Comparison of ENCODE assay signal across 24 cellular contexts in genomic region chr22:49664371-49664881, GRCh38.
DNase-seq lines count a peak whose midpoint lies in the region; ATAC-seq and TF ChIP-seq lines count a peak whose summit lies in the region.
"Had no signal": no experiment of that assay in that cellular context is flagged by ENCODE, and none has a peak within 500 bp of the region (broad histone marks: within the 10 kb centered on the region; RNA-seq: fewer than 3 reads in every experiment).

No MANE protein-coding gene starts in this region.

- H3K9me3 Mint-ChIP-seq in activated CD8-positive, alpha-beta memory T cell treated with anti-CD3 and anti-CD28 coated beads, Interleukin-2, amount 10 ng/mL, durations not matched to agents 7 days and 5 days (ENCODE audit: low read depth) = no peaks in the 10 kb centered on the region
- H3K9me3 Mint-ChIP-seq in activated naive CD4-positive, alpha-beta T cell treated with anti-CD3 and anti-CD28 coated beads for 36 hours = no peaks in the 10 kb centered on the region
- H3K9me3 Mint-ChIP-seq: CD4-positive, alpha-beta memory T cell had no signal

- ATAC-seq in activated CD8-positive, alpha-beta memory T cell treated with anti-CD3 and anti-CD28 coated beads, Interleukin-2, amount 10 ng/mL, durations not matched to agents 7 days and 5 days = no peak
- ATAC-seq: gastroesophageal sphincter, GM23338, left colon, PC-3 had no signal

- peaks cover 8% of the 10 kb centered on the region for H3K4me1 Mint-ChIP-seq in activated CD8-positive, alpha-beta memory T cell treated with anti-CD3 and anti-CD28 coated beads, Interleukin-2, amount 10 ng/mL, durations not matched to agents 7 days and 5 days
- peaks cover 9% of the 10 kb centered on the region for H3K4me1 Mint-ChIP-seq in activated naive CD4-positive, alpha-beta T cell treated with anti-CD3 and anti-CD28 coated beads for 36 hours (ENCODE audit: low read depth)

- H3K4me3 Mint-ChIP-seq in activated CD8-positive, alpha-beta memory T cell treated with anti-CD3 and anti-CD28 coated beads, Interleukin-2, amount 10 ng/mL, durations not matched to agents 7 days and 5 days = no peak overlapping the region
- H3K4me3 Mint-ChIP-seq in activated naive CD4-positive, alpha-beta T cell treated with anti-CD3 and anti-CD28 coated beads for 36 hours = no peak overlapping the region
- H3K4me3 Mint-ChIP-seq: CD4-positive, alpha-beta memory T cell; GM23338 had no signal

- H3K27me3 Mint-ChIP-seq in activated CD8-positive, alpha-beta memory T cell treated with anti-CD3 and anti-CD28 coated beads, Interleukin-2, amount 10 ng/mL, durations not matched to agents 7 days and 5 days = peaks cover 12% of the 10 kb centered on the region
- H3K27me3 Mint-ChIP-seq in activated naive CD4-positive, alpha-beta T cell treated with anti-CD3 and anti-CD28 coated beads for 36 hours (ENCODE audit: low read depth) = peaks cover 7% of the 10 kb centered on the region

- CTCF ChIA-PET in activated CD8-positive, alpha-beta memory T cell treated with anti-CD3 and anti-CD28 coated beads, Interleukin-2, amount 10 ng/mL, durations not matched to agents 7 days and 5 days (lab: Charles Lee) = no interaction called here
- CTCF ChIA-PET in activated naive CD4-positive, alpha-beta T cell treated with anti-CD3 and anti-CD28 coated beads for 36 hours (lab: Charles Lee) = no interaction called here

- DNase-seq in activated CD8-positive, alpha-beta memory T cell treated with anti-CD3 and anti-CD28 coated beads, Interleukin-2, amount 10 ng/mL, durations not matched to agents 7 days and 5 days = peak; percentile 31
- DNase-seq in activated CD8-positive, alpha-beta memory T cell treated with anti-CD3 and anti-CD28 coated beads, Interleukin-2, amount 50 U/mL, for 4 hours = no peak
- DNase-seq in inferior parietal cortex (ENCODE audit: extremely low spot score) = peak; percentile 35
- DNase-seq in retina = peak; percentile 96
- DNase-seq in Kasumi-1 (lab: John Stamatoyannopoulos, UW) = no peak
- no peak for DNase-seq in activated naive CD4-positive, alpha-beta T cell treated with anti-CD3 and anti-CD28 coated beads for 36 hours
- DNase-seq in NCI-H1092 (lab: John Stamatoyannopoulos, UW) = no peak
- DNase-seq: activated CD4-positive, CD25-positive, alpha-beta regulatory T cell treated with anti-CD3 and anti-CD28 coated beads, Interleukin-2, amount 50 U/mL, for 72 hours; activated naive CD4-positive, alpha-beta T cell; CD4-positive, alpha-beta memory T cell; erythroblast; left colon; NCI-H1092 treated with DMSO at 0.1 percent for 48 hours; NCI-H2107; NCI-H526 treated with DMSO at 0.1 percent for 48 hours; PC-3 had no signal

- H3K27ac Mint-ChIP-seq in activated CD8-positive, alpha-beta memory T cell treated with anti-CD3 and anti-CD28 coated beads, Interleukin-2, amount 10 ng/mL, durations not matched to agents 7 days and 5 days = no peak overlapping the region
- no peak overlapping the region for H3K27ac Mint-ChIP-seq in activated naive CD4-positive, alpha-beta T cell treated with anti-CD3 and anti-CD28 coated beads for 36 hours
- H3K27ac Mint-ChIP-seq: GM23338, progenitor cell of endocrine pancreas had no signal

- no peak for TF ChIP-seq CTCF in VCaP (conservative IDR thresholded peaks at IDR 0.05)

- peak overlapping the region; percentile 37; the same call in 1 of the 2 replicates for H3K27ac ChIP-seq in VCaP
- H3K27ac ChIP-seq: gastroesophageal sphincter, KMS-11, SJSA1, spleen, thoracic aorta had no signal

- peaks cover 1% of the 10 kb centered on the region for H3K36me3 Mint-ChIP-seq in activated CD8-positive, alpha-beta memory T cell treated with anti-CD3 and anti-CD28 coated beads, Interleukin-2, amount 10 ng/mL, durations not matched to agents 7 days and 5 days
- H3K36me3 Mint-ChIP-seq in activated naive CD4-positive, alpha-beta T cell treated with anti-CD3 and anti-CD28 coated beads for 36 hours (ENCODE audit: low read depth) = no peaks in the 10 kb centered on the region
- H3K36me3 Mint-ChIP-seq: CD4-positive, alpha-beta memory T cell had no signal

- intact Hi-C loops in activated naive CD4-positive, alpha-beta T cell treated with anti-CD3 and anti-CD28 coated beads for 36 hours (cut with micrococcal nuclease) = no loop called here

Comparison
In these comparisons a context has a peak if more than half of its experiments do, and no peak if none do; other contexts are left out.
1. DNase-seq: peak in activated CD8-positive, alpha-beta memory T cell treated with anti-CD3 and anti-CD28 coated beads, Interleukin-2, amount 10 ng/mL, durations not matched to agents 7 days and 5 days (single experiment), inferior parietal cortex (single experiment) and retina (single experiment); none in activated CD8-positive, alpha-beta memory T cell treated with anti-CD3 and anti-CD28 coated beads, Interleukin-2, amount 50 U/mL, for 4 hours (single experiment), Kasumi-1 (0 of 2), activated naive CD4-positive, alpha-beta T cell treated with anti-CD3 and anti-CD28 coated beads for 36 hours (single experiment) and NCI-H1092 (single experiment).